Comparison of ENCODE assay signal across 26 cellular contexts in genomic region chr10:90417466-90418210, GRCh38.
A peak's percentile ranks its signal among the peaks of the same experiment; 100 is the strongest.
DNase-seq lines count a peak whose midpoint lies in the region; ATAC-seq, FAIRE-seq and TF ChIP-seq lines count a peak whose summit lies in the region.
"Had no signal": no experiment of that assay in that cellular context is flagged by ENCODE, and none has a peak within 500 bp of the region (broad histone marks: within the 10 kb centered on the region; RNA-seq: fewer than 3 reads in every experiment).

No MANE protein-coding gene starts in this region.

- no peak for TF ChIP-seq EP300 in HepG2 (IDR thresholded peaks at IDR 0.05; ENCODE audit: low read depth in 2 of 2, low read length in 2 of 2)
- no peak for TF ChIP-seq EP300 in HepG2 (CRISPR knock-in tag; IDR thresholded peaks at IDR 0.05; ENCODE audit: borderline replicate concordance)

- H3K9me3 ChIP-seq in HepG2 (ENCODE audit: low read length) (no peaks in the 10 kb centered on the region), right lobe of liver (no peaks in the 10 kb centered on the region), mammary epithelial cell (replicated peaks; ENCODE audit: insufficient read depth, low read length) (no peaks in the 10 kb centered on the region), keratinocyte (ENCODE audit: control insufficient read depth, low read depth, low read length) (no peaks in the 10 kb centered on the region)
- H3K9me3 ChIP-seq: adrenal gland, left lung, neutrophil, vagina had no signal

- in situ Hi-C loops in HepG2 (cut with HindIII; ENCODE audit: extremely low pct_ligation_motif_present, low pct_unique_long_range_greater_than_20kb) = no loop called here
- in situ Hi-C loops in mammary epithelial cell (cut with MboI; ENCODE audit: low sequenced_read_pairs in 2 of 2) = no loop called here

- H3K9ac ChIP-seq in HepG2 (ENCODE audit: insufficient read depth, low read depth, low read length) (no peak overlapping the region), mammary epithelial cell (ENCODE audit: insufficient read depth, low read length) (no peak overlapping the region), keratinocyte (ENCODE audit: control insufficient read depth, extremely low read depth, insufficient read depth, low read length) (no peak overlapping the region)

- POLR2A ChIA-PET in HepG2 (lab: Yijun Ruan, JAX) = no interaction called here

- DNase-seq in HepG2 (ENCODE audit: low spot score) (no peak), right lobe of liver (no peak), mammary epithelial cell (peak; percentile 49), keratinocyte (ENCODE audit: low read depth, low spot score) (no peak), GM20000 (ENCODE audit: low spot score) (no peak)
- no peak for DNase-seq in stimulated activated CD4-positive, alpha-beta T cell treated with anti-CD3 and anti-CD28 coated beads, Interleukin-4, amount 100 ng/mL, for 1 hour
- DNase-seq: activated B cell treated with CpG ODN at 0.5 μM for 24 hours; activated CD8-positive, alpha-beta memory T cell treated with anti-CD3 and anti-CD28 coated beads, Interleukin-2, amount 10 ng/mL, durations not matched to agents 7 days and 5 days; activated naive CD4-positive, alpha-beta T cell treated with Interleukin-2 at 50 U/mL for 16 hours; adrenal gland; CD4-positive, alpha-beta T cell; erythroblast; heart right ventricle; left lung; NCI-H1092; NCI-H2029; NCI-H526 treated with DMSO at 0.1 percent for 48 hours; SIG-M5; stimulated activated naive CD8-positive, alpha-beta T cell treated with anti-CD3 and anti-CD28 coated beads, Interleukin-15, amount 100 ng/mL, for 72 hours; T1000 had no signal

- H3K27me3 ChIP-seq in HepG2 (ENCODE audit: control insufficient read depth in 1 of 2, insufficient read depth in 2 of 2, low read length in 2 of 2) (no peaks in the 10 kb centered on the region), right lobe of liver (no peaks in the 10 kb centered on the region), mammary epithelial cell (ENCODE audit: insufficient read depth, low read length) (no peaks in the 10 kb centered on the region), keratinocyte (ENCODE audit: control insufficient read depth, extremely low read depth, insufficient read depth, low read length) (no peaks in the 10 kb centered on the region)
- H3K27me3 ChIP-seq: adrenal gland, heart right ventricle, left lung, neutrophil, vagina had no signal

- dilution Hi-C loops in mammary epithelial cell (cut with HindIII; ENCODE audit: low sequenced_read_pairs) = no loop called here
- dilution Hi-C loops in keratinocyte (cut with MboI; ENCODE audit: extremely low pct_ligation_motif_present, low sequenced_read_pairs) = no loop called here

- H3K79me2 ChIP-seq in HepG2 (ENCODE audit: insufficient read depth, low read length) (no peaks in the 10 kb centered on the region), mammary epithelial cell (ENCODE audit: insufficient read depth, low read length) (no peaks in the 10 kb centered on the region), keratinocyte (ENCODE audit: control insufficient read depth, insufficient read depth, low read length) (no peaks in the 10 kb centered on the region)

- no peak for TF ChIP-seq CTCF in HepG2 (CRISPR knock-in tag; IDR thresholded peaks at IDR 0.05)
- no peak for TF ChIP-seq CTCF in right lobe of liver (IDR thresholded peaks at IDR 0.05)
- TF ChIP-seq CTCF in mammary epithelial cell (conservative IDR thresholded peaks at IDR 0.05 in 1 of 2, IDR thresholded peaks at IDR 0.05 in 1 of 2; ENCODE audit: extremely low read depth in 1 of 2, insufficient read depth in 1 of 2, low read depth in 1 of 2, low read length in 2 of 2) = no peak
- no peak for TF ChIP-seq CTCF in keratinocyte (optimal IDR thresholded peaks at IDR 0.05 in 1 of 3, IDR thresholded peaks at IDR 0.05 in 1 of 3, conservative IDR thresholded peaks at IDR 0.05 in 1 of 3; ENCODE audit: extremely low read depth in 1 of 3, insufficient read depth in 2 of 3, low read length in 3 of 3)
- TF ChIP-seq CTCF in GM20000 (IDR thresholded peaks at IDR 0.05; ENCODE audit: extremely low read depth, missing control alignments) = no peak

- H3K9me1 ChIP-seq in keratinocyte (ENCODE audit: control insufficient read depth, extremely low read depth, insufficient read depth, low read length) = no peaks in the 10 kb centered on the region

- no peak overlapping the region for H3K4me2 ChIP-seq in HepG2 (ENCODE audit: low read depth, low read length)
- no peak overlapping the region for H3K4me2 ChIP-seq in mammary epithelial cell (ENCODE audit: insufficient read depth, low read depth, low read length)
- peak overlapping the region; percentile 4 for H3K4me2 ChIP-seq in keratinocyte (ENCODE audit: control insufficient read depth, extremely low read depth, insufficient read depth, low read depth, low read length)

- no peak for FAIRE-seq in HepG2 (lab: Jason Lieb, UNC)
- peak; percentile 23 for FAIRE-seq in keratinocyte (lab: Jason Lieb, UNC)

- H4K20me1 ChIP-seq in HepG2 (ENCODE audit: insufficient read depth, low read length) (no peaks in the 10 kb centered on the region), mammary epithelial cell (ENCODE audit: insufficient read depth, low read length) (no peaks in the 10 kb centered on the region), keratinocyte (ENCODE audit: control insufficient read depth, extremely low read depth, insufficient read depth, low read length) (no peaks in the 10 kb centered on the region)

- H3K4me3 ChIP-seq in HepG2 (replicated peaks in 1 of 3; ENCODE audit: insufficient read depth in 1 of 3, low read depth in 2 of 3, low read length in 3 of 3) (no peak overlapping the region), right lobe of liver (no peak overlapping the region), mammary epithelial cell (replicated peaks in 1 of 3; ENCODE audit: insufficient read depth in 1 of 3, low read depth in 2 of 3, low read length in 3 of 3) (no peak overlapping the region), keratinocyte (ENCODE audit: control insufficient read depth in 2 of 3, extremely low read depth in 1 of 3, insufficient read depth in 2 of 3, low read depth in 1 of 3, low read length in 3 of 3) (no peak overlapping the region)
- H3K4me3 ChIP-seq: adrenal gland, heart right ventricle, left lung, vagina had no signal

- WGBS in HepG2 (ENCODE audit: low lambda C conversion rate) = 0% methylated on average over 2 of the region's 2 CpGs
- 63% methylated on average over 2 of the region's 2 CpGs for WGBS in right lobe of liver (ENCODE audit: insufficient coverage, low coverage, low lambda C conversion rate, missing lambda C conversion rate)
- whole genome bisulfite sequencing in mammary epithelial cell (ENCODE audit: low coverage, missing lambda C conversion rate) = 92% methylated on average over 2 of the region's 2 CpGs

- H3K36me3 ChIP-seq in HepG2 (replicated peaks in 1 of 2; ENCODE audit: control insufficient read depth in 1 of 2, insufficient read depth in 2 of 2, low read length in 2 of 2) (no peaks in the 10 kb centered on the region), right lobe of liver (no peaks in the 10 kb centered on the region), mammary epithelial cell (ENCODE audit: insufficient read depth, low read length) (no peaks in the 10 kb centered on the region), keratinocyte (ENCODE audit: control insufficient read depth in 2 of 2, extremely low read depth in 1 of 2, insufficient read depth in 2 of 2, low read length in 2 of 2) (no peaks in the 10 kb centered on the region)
- H3K36me3 ChIP-seq: adrenal gland, heart right ventricle, left lung, neutrophil, vagina had no signal

- intact Hi-C loops in HepG2 (cut with micrococcal nuclease; ENCODE audit: unreplicated experiment) = no loop called here
- intact Hi-C loops in right lobe of liver (cut with DNase I) = no loop called here
- intact Hi-C loops in mammary epithelial cell (cut with micrococcal nuclease) = loop anchor here (2.0 to 5.0 kb wide), 2 partner anchors 67 to 400 kb away; no protein-coding TSS in a partner anchor

- H3K27ac ChIP-seq in HepG2 (ENCODE audit: extremely low read length, insufficient read depth, low read length) (no peak overlapping the region), right lobe of liver (no peak overlapping the region), mammary epithelial cell (ENCODE audit: insufficient read depth, low read depth, low read length) (peak overlapping the region; percentile 94), keratinocyte (ENCODE audit: control insufficient read depth, insufficient read depth, low read length) (peak overlapping the region; percentile 76)
- H3K27ac ChIP-seq: adrenal gland, heart right ventricle, HL-60, left lung, neutrophil, vagina had no signal

- CTCF ChIA-PET in HepG2 (lab: Yijun Ruan, JAX; ENCODE audit: low intra/inter-chr PET ratio, low total read pairs) = no interaction called here
- CTCF ChIA-PET in mammary epithelial cell (lab: Charles Lee; ENCODE audit: low non-redundant PET) = no interaction called here

- ATAC-seq in HepG2 = no peak
- no peak for ATAC-seq in right lobe of liver
- ATAC-seq in GM18498 (IDR thresholded peaks at IDR 0.05; ENCODE audit: unreplicated experiment) = no peak
- no peak for ATAC-seq in GM19351 (IDR thresholded peaks at IDR 0.05; ENCODE audit: unreplicated experiment)
- ATAC-seq: activated CD8-positive, alpha-beta memory T cell treated with anti-CD3 and anti-CD28 coated beads, Interleukin-2, amount 10 ng/mL, durations not matched to agents 7 days and 5 days; heart right ventricle; left lung; Panc1; stimulated activated naive CD8-positive, alpha-beta T cell treated with anti-CD3 and anti-CD28 coated beads, Interleukin-15, amount 100 ng/mL, for 72 hours had no signal

- TF ChIP-seq POLR2A in HepG2 (IDR thresholded peaks at IDR 0.05; ENCODE audit: insufficient read depth in 1 of 2, low read depth in 2 of 2, low read length in 2 of 2) = no peak
- no peak for TF ChIP-seq POLR2A in right lobe of liver (IDR thresholded peaks at IDR 0.05)

- H3K4me1 ChIP-seq in HepG2 (ENCODE audit: insufficient read depth, low read length) (peaks cover 6% of the 10 kb centered on the region; the same call in 1 of the 2 replicates), right lobe of liver (peaks cover 0 to 13% (median 4%) of the 10 kb centered on the region in 4 donors), mammary epithelial cell (ENCODE audit: insufficient read depth, low read length) (peaks cover 51% of the 10 kb centered on the region), keratinocyte (ENCODE audit: control insufficient read depth, extremely low read depth, insufficient read depth, low read length) (peaks cover 34% of the 10 kb centered on the region)
- H3K4me1 ChIP-seq: adrenal gland, heart right ventricle, left lung had no signal

- no TSS peak for BruUV-seq in HepG2 (replicated peaks; lab: Mats Ljungman, UMichigan)
- BruUV-seq in mammary epithelial cell (replicated peaks; lab: Mats Ljungman, UMichigan) = no TSS peak

- H2AFZ ChIP-seq in HepG2 (ENCODE audit: low read length) (no peak overlapping the region), mammary epithelial cell (ENCODE audit: low read depth, low read length) (peak overlapping the region; percentile 57), keratinocyte (ENCODE audit: control insufficient read depth, low read length) (no peak overlapping the region)

- no peak for TF ChIP-seq RAD21 in HepG2 (CRISPR knock-in tag; IDR thresholded peaks at IDR 0.05)

Comparison
In these comparisons a context has a peak if more than half of its experiments do, and no peak if none do; other contexts are left out.
1. H3K27ac ChIP-seq: peak in mammary epithelial cell (single experiment) and keratinocyte (single experiment); none in HepG2 (single experiment) and right lobe of liver (0 of 3).